9 cellular contexts compared by ENCODE assay signal in the genomic region with DNA sequence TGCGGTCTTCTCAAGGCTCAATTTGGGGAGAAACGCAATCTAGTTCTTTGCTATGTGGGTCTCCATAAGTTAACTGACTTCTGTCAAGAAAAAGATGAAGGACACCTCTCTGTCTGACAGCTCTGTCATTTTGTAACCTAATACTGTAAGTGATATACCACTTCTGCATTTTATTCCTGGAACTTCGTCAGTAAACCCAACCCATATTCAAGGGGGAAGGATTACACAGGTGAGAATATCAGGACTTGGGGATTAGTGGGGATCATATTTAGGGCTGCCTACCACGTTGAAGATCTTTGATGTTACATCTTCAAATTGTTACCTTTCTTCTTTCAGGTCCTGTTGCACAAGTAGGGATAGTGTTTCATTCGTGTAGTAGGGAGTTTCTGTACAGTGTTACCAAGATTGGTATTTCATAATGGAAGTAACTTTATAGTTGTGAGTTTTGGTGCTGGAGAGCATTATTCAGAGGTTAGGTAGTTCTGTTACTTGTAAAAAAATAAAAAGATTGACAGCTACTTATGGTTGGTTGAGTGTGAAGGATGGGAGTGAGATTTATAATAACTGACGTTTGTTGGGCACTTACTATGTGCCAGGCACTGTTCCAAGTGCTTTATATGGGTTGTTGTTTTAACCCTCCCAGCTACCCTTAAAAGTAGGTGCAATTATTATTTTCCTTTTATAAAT. TPM values are rescaled to one million over a fixed set of nuclear protein-coding genes. Genes with fewer than 3 reads are reported as not detected.
DNase-seq lines count a peak whose midpoint lies in the region; ATAC-seq and TF ChIP-seq lines count a peak whose summit lies in the region.
"Had no signal": no experiment of that assay in that cellular context is flagged by ENCODE, and none has a peak within 500 bp of the region (broad histone marks: within the 10 kb centered on the region; RNA-seq: fewer than 3 reads in every experiment).

No MANE protein-coding gene starts in this region.

- H3K4me3 ChIP-seq in PC-9 (peak overlapping the region; percentile 92), suprapubic skin (peak overlapping the region; percentile 99)

- H3K79me2 ChIP-seq in PC-9 (ENCODE audit: low read depth), result peaks cover 48% of the 10 kb centered on the region

- intact Hi-C loops in activated naive CD4-positive, alpha-beta T cell treated with anti-CD3 and anti-CD28 coated beads for 36 hours (cut with micrococcal nuclease), result loop anchor here (2.0 kb wide), 1 partner anchor 688 kb away; a partner anchor contains a TSS
- intact Hi-C loops in PC-9 (cut with micrococcal nuclease; ENCODE audit: unreplicated experiment), result no loop called here

- no peak for TF ChIP-seq EP300 in suprapubic skin (IDR thresholded peaks at IDR 0.05)

- no peak overlapping the region for H3K27ac ChIP-seq in PC-9
- H3K27ac ChIP-seq in suprapubic skin, result no peak overlapping the region

- H3K27ac Mint-ChIP-seq in activated naive CD4-positive, alpha-beta T cell treated with anti-CD3 and anti-CD28 coated beads for 36 hours, result no peak overlapping the region

- WGBS in suprapubic skin, result 47% methylated on average over 6 of the region's 6 CpGs

- TF ChIP-seq CTCF in PC-9 (conservative IDR thresholded peaks at IDR 0.05), result no peak
- TF ChIP-seq CTCF in suprapubic skin (IDR thresholded peaks at IDR 0.05), result no peak

- CTCF ChIA-PET in activated naive CD4-positive, alpha-beta T cell treated with anti-CD3 and anti-CD28 coated beads for 36 hours (lab: Charles Lee), result no interaction called here
- CTCF ChIA-PET in PC-9 (lab: Charles Lee), result no interaction called here

- POLR2A ChIA-PET in PC-9 (lab: Charles Lee; ENCODE audit: unreplicated experiment), result interaction anchor here (0.5 kb wide), 1 partner anchor 71 kb away, joined by 4 read pairs; no protein-coding TSS in a partner anchor

- peaks cover 2% of the 10 kb centered on the region for H3K36me3 Mint-ChIP-seq in activated naive CD4-positive, alpha-beta T cell treated with anti-CD3 and anti-CD28 coated beads for 36 hours (ENCODE audit: low read depth)

- H3K27me3 ChIP-seq in PC-9 (ENCODE audit: insufficient read depth, low read depth) (no peaks in the 10 kb centered on the region), suprapubic skin (no peaks in the 10 kb centered on the region)

- H3K9me2 ChIP-seq in PC-9 (ENCODE audit: insufficient read depth), result no peaks in the 10 kb centered on the region

- ATAC-seq in HG03439 (IDR thresholded peaks at IDR 0.05; ENCODE audit: unreplicated experiment), result no peak

- H3K9me3 ChIP-seq in PC-9 (ENCODE audit: insufficient read depth, low read depth) (no peaks in the 10 kb centered on the region), suprapubic skin (no peaks in the 10 kb centered on the region)

- peaks cover 14% of the 10 kb centered on the region; the same call in 1 of the 2 replicates for H4K20me1 ChIP-seq in PC-9 (ENCODE audit: insufficient read depth)

- H3K4me1 Mint-ChIP-seq in activated naive CD4-positive, alpha-beta T cell treated with anti-CD3 and anti-CD28 coated beads for 36 hours (ENCODE audit: low read depth), result peaks cover 37% of the 10 kb centered on the region

- TF ChIP-seq POLR2A in suprapubic skin (IDR thresholded peaks at IDR 0.05), result no peak

- no peak overlapping the region for H2AFZ ChIP-seq in PC-9

- H3K36me3 ChIP-seq in PC-9 (ENCODE audit: low read depth) (peaks cover 10% of the 10 kb centered on the region), suprapubic skin (peaks cover 4% of the 10 kb centered on the region)

- BruUV-seq in PC-9 (replicated peaks; lab: Mats Ljungman, UMichigan), result no TSS peak

- no peaks in the 10 kb centered on the region for H3K9me3 Mint-ChIP-seq in activated naive CD4-positive, alpha-beta T cell treated with anti-CD3 and anti-CD28 coated beads for 36 hours
- H3K9me3 Mint-ChIP-seq: dendritic cell treated with granulocyte-macrophage colony-stimulating factor and Interleukin-4, amounts not matched to agents 40 ng/mL and 50 ng/mL, for 4 days had no signal

- H3K4me1 ChIP-seq in PC-9 (replicated peaks; ENCODE audit: insufficient read depth) (peaks cover 37% of the 10 kb centered on the region), suprapubic skin (peaks cover 27% of the 10 kb centered on the region)

- no peaks in the 10 kb centered on the region for H3F3A ChIP-seq in PC-9 (ENCODE audit: insufficient read depth, low read depth)

- peak overlapping the region; percentile 88 for H3K4me3 Mint-ChIP-seq in activated naive CD4-positive, alpha-beta T cell treated with anti-CD3 and anti-CD28 coated beads for 36 hours

- H3K27me3 Mint-ChIP-seq in activated naive CD4-positive, alpha-beta T cell treated with anti-CD3 and anti-CD28 coated beads for 36 hours (ENCODE audit: low read depth), result no peaks in the 10 kb centered on the region
- H3K27me3 Mint-ChIP-seq: dendritic cell treated with granulocyte-macrophage colony-stimulating factor and Interleukin-4, amounts not matched to agents 40 ng/mL and 50 ng/mL, for 4 days had no signal

- no peak for DNase-seq in activated naive CD4-positive, alpha-beta T cell treated with anti-CD3 and anti-CD28 coated beads for 36 hours
- DNase-seq in activated naive CD4-positive, alpha-beta T cell treated with anti-CD3 and anti-CD28 coated beads, Interleukin-2, amount 50 U/mL, for 16 hours, result no peak
- DNase-seq in PC-9 (no peak), germinal center (ENCODE audit: low spot score) (peak; percentile 4), suprapubic skin (ENCODE audit: low spot score in 2 of 2) (no peak), NCI-H446 treated with DMSO at 0.1 percent for 48 hours (lab: John Stamatoyannopoulos, UW) (no peak), middle frontal gyrus (ENCODE audit: extremely low spot score, low spot score) (no peak)

- peak overlapping the region; percentile 96 for H3K4me2 ChIP-seq in PC-9

RNA-seq across cellular contexts. Expression of a gene that starts 1.6 kb away (rescaled TPM):
- total RNA-seq in activated naive CD4-positive, alpha-beta T cell treated with anti-CD3 and anti-CD28 coated beads for 36 hours, result 10 to 100 TPM in 1 of 2 experiments, 1 to 10 TPM in 1; 9.6 to 11.9 TPM
- total RNA-seq in PC-9 (2021) (12.4 and 19.1 TPM in 2 replicates), suprapubic skin (10 to 100 TPM; 15.4 to 34.1 (median 19.5) TPM)
